12 cellular contexts compared by ENCODE assay signal in genomic region chr19:48913114-48913513, GRCh38. TPM values are rescaled to one million over a fixed set of nuclear protein-coding genes. Genes with fewer than 3 reads are reported as not detected.
A peak's percentile ranks its signal among the peaks of the same experiment; 100 is the strongest.
DNase-seq lines count a peak whose midpoint lies in the region; ATAC-seq, FAIRE-seq and TF ChIP-seq lines count a peak whose summit lies in the region.
"Had no signal": no experiment of that assay in that cellular context is flagged by ENCODE, and none has a peak within 500 bp of the region (broad histone marks: within the 10 kb centered on the region; RNA-seq: fewer than 3 reads in every experiment).

No MANE protein-coding gene starts in this region.

- TF ChIP-seq POLR2A in GM12878 (IDR thresholded peaks at IDR 0.05; ENCODE audit: low read depth, low read length) = no peak

- no peak for TF ChIP-seq RAD21 in GM12878 (IDR thresholded peaks at IDR 0.05; ENCODE audit: insufficient read depth, low read depth, low read length)

- CTCF ChIA-PET in activated CD8-positive, alpha-beta memory T cell treated with anti-CD3 and anti-CD28 coated beads, Interleukin-2, amount 10 ng/mL, durations not matched to agents 7 days and 5 days (lab: Charles Lee) = interaction anchor here (0.9 kb wide), 1 partner anchor 12 kb away, joined by 9 read pairs; no protein-coding TSS in a partner anchor
- CTCF ChIA-PET in GM12878 (lab: Yijun Ruan, JAX) = no interaction called here

- H3K27me3 ChIP-seq in GM12878 (replicated peaks in 1 of 2; ENCODE audit: control insufficient read depth in 2 of 2, insufficient read depth in 2 of 2, low read length in 1 of 2) = no peaks in the 10 kb centered on the region

- H3K79me2 ChIP-seq in GM12878 (ENCODE audit: control insufficient read depth, insufficient read depth, low read length) = no peaks in the 10 kb centered on the region

- H3K9me3 Mint-ChIP-seq in activated CD8-positive, alpha-beta memory T cell treated with anti-CD3 and anti-CD28 coated beads, Interleukin-2, amount 10 ng/mL, durations not matched to agents 7 days and 5 days (ENCODE audit: low read depth) = no peaks in the 10 kb centered on the region

- no peak overlapping the region for H3K4me2 ChIP-seq in GM12878 (ENCODE audit: control insufficient read depth, insufficient read depth)
- H3K4me2 ChIP-seq: KMS-11 had no signal

- no peak for TF ChIP-seq EP300 in GM12878 (IDR thresholded peaks at IDR 0.05; ENCODE audit: borderline replicate concordance in 1 of 2, control insufficient read depth in 1 of 2, low read depth in 2 of 2, low read length in 2 of 2)

- H3K4me1 Mint-ChIP-seq in activated CD8-positive, alpha-beta memory T cell treated with anti-CD3 and anti-CD28 coated beads, Interleukin-2, amount 10 ng/mL, durations not matched to agents 7 days and 5 days = peaks cover 2% of the 10 kb centered on the region

- no peak for DNase-seq in activated CD8-positive, alpha-beta memory T cell treated with anti-CD3 and anti-CD28 coated beads, Interleukin-2, amount 10 ng/mL, durations not matched to agents 7 days and 5 days
- no peak for DNase-seq in activated CD8-positive, alpha-beta memory T cell treated with anti-CD3 and anti-CD28 coated beads, Interleukin-2, amount 50 U/mL, for 48 hours
- peak; percentile 50 for DNase-seq in M059J (ENCODE audit: low read depth)
- no peak for DNase-seq in GM12878 (ENCODE audit: low read depth, low spot score)
- peak; percentile 34 for DNase-seq in stimulated activated CD8-positive, alpha-beta memory T cell treated with anti-CD3 and anti-CD28 coated beads, Interleukin-4, amount 100 ng/mL, for 48 hours
- DNase-seq in putamen (ENCODE audit: low spot score) = no peak
- no peak for DNase-seq in DMS79 treated with DMSO at 0.1 percent for 48 hours (lab: John Stamatoyannopoulos, UW)
- DNase-seq: stimulated activated CD4-positive, alpha-beta T cell treated with anti-CD3 and anti-CD28 coated beads, Interleukin-1b, Interleukin-23, amount 100 ng/mL, for 48 hours; substantia nigra had no signal

- no peaks in the 10 kb centered on the region for H3K27me3 Mint-ChIP-seq in activated CD8-positive, alpha-beta memory T cell treated with anti-CD3 and anti-CD28 coated beads, Interleukin-2, amount 10 ng/mL, durations not matched to agents 7 days and 5 days

- H3K4me3 ChIP-seq in GM12878 = no peak overlapping the region

- POLR2A ChIA-PET in GM12878 (lab: Charles Lee) = no interaction called here

- no TSS peak for BruUV-seq in GM12878 (replicated peaks; lab: Mats Ljungman, UMichigan)

- peaks cover 50% of the 10 kb centered on the region for H3K36me3 Mint-ChIP-seq in activated CD8-positive, alpha-beta memory T cell treated with anti-CD3 and anti-CD28 coated beads, Interleukin-2, amount 10 ng/mL, durations not matched to agents 7 days and 5 days

- peaks cover 10 to 25% of the 10 kb centered on the region in 2 experiments for H3K36me3 ChIP-seq in GM12878 (ENCODE audit: control insufficient read depth in 2 of 2, insufficient read depth in 2 of 2, low read length in 1 of 2)

- H3K4me3 Mint-ChIP-seq in activated CD8-positive, alpha-beta memory T cell treated with anti-CD3 and anti-CD28 coated beads, Interleukin-2, amount 10 ng/mL, durations not matched to agents 7 days and 5 days = no peak overlapping the region

- TF ChIP-seq CTCF in GM12878 (IDR thresholded peaks at IDR 0.05 in 2 of 3, conservative IDR thresholded peaks at IDR 0.05 in 1 of 3; ENCODE audit: control insufficient read depth in 2 of 3, extremely low read depth in 1 of 3, insufficient read depth in 1 of 3, low read depth in 3 of 3, low read length in 3 of 3) = no peak

- RAD21 ChIA-PET in GM12878 (lab: Charles Lee; ENCODE audit: unreplicated experiment) = no interaction called here

- intact Hi-C loops in GM12878 (cut with micrococcal nuclease; ENCODE audit: unreplicated experiment) = no loop called here

- no peak for FAIRE-seq in GM12878 (lab: Jason Lieb, UNC)

- no peaks in the 10 kb centered on the region; the same call in 1 of the 3 replicates for H3K9me3 ChIP-seq in GM12878 (replicated peaks; ENCODE audit: control insufficient read depth, insufficient read depth, low read length)

- in situ Hi-C loops in GM12878 (cut with MboI) = no loop called here

- H3K4me1 ChIP-seq in GM12878 (ENCODE audit: control insufficient read depth, insufficient read depth, low read length) = peaks cover 11% of the 10 kb centered on the region

- no peak overlapping the region for H3K9ac ChIP-seq in GM12878 (ENCODE audit: control insufficient read depth, insufficient read depth, low read length)
- H3K9ac ChIP-seq: KMS-11 had no signal

- no peaks in the 10 kb centered on the region for H4K20me1 ChIP-seq in GM12878 (ENCODE audit: control insufficient read depth, insufficient read depth)

- SMC1A ChIA-PET in GM12878 (lab: Charles Lee; ENCODE audit: uncharacterized antibody, unreplicated experiment) = interaction anchor here (1.2 kb wide), 1 partner anchor 12 kb away, joined by 4 read pairs; no protein-coding TSS in a partner anchor

- 98% methylated on average over 7 of the region's 7 CpGs for WGBS in GM12878 (ENCODE audit: insufficient coverage, insufficient replicate concordance, low lambda C conversion rate, missing lambda C conversion rate)

- no peak overlapping the region for H2AFZ ChIP-seq in GM12878 (ENCODE audit: control insufficient read depth, low read depth, low read length)

- no peak overlapping the region for H3K27ac Mint-ChIP-seq in activated CD8-positive, alpha-beta memory T cell treated with anti-CD3 and anti-CD28 coated beads, Interleukin-2, amount 10 ng/mL, durations not matched to agents 7 days and 5 days

- peak; percentile 69 for ATAC-seq in activated CD8-positive, alpha-beta memory T cell treated with anti-CD3 and anti-CD28 coated beads, Interleukin-2, amount 10 ng/mL, durations not matched to agents 7 days and 5 days
- ATAC-seq in GM12878 = peak; percentile 73
- no peak for ATAC-seq in HG02970 (IDR thresholded peaks at IDR 0.05; ENCODE audit: low FRiP score, unreplicated experiment)

- H3K27ac ChIP-seq in GM12878 (ENCODE audit: control insufficient read depth, insufficient read depth) = no peak overlapping the region
- H3K27ac ChIP-seq: C4-2B, KMS-11 had no signal

RNA-seq across cellular contexts. Expression of gene NUCB1, which starts 13.0 kb away (rescaled TPM):
- total RNA-seq in activated CD8-positive, alpha-beta memory T cell treated with anti-CD3 and anti-CD28 coated beads, Interleukin-2, amount 10 ng/mL, durations not matched to agents 7 days and 5 days = 100 to 1,000 TPM; 185 to 226 TPM
- 236 and 301 TPM in 2 replicates for total RNA-seq in M059J (2014; rRNA removed; shearing (Covaris generic))
- 118 and 121 TPM in 2 replicates for total RNA-seq in GM12878 (2013; cell fraction: nucleolus; rRNA removed)
- total RNA-seq in GM12878 (2014; rRNA removed) = 41.8 and 48.6 TPM in 2 replicates
- 31.7 and 33.0 TPM in 2 replicates for total RNA-seq in GM12878 (2014; rRNA removed; fragmentation: Illumina TruSeq; extraction: Trizol)
- 80.2 and 82.4 TPM in 2 replicates for total RNA-seq in GM12878 (2021)
- polyA plus RNA-seq in GM12878 (2011; ENCODE audit: low read depth) = 41.2 TPM
- polyA plus RNA-seq in GM12878 (2011; rRNA removed) = 19.3 and 40.3 TPM in 2 replicates
- 53.1 and 63.0 TPM in 2 replicates for polyA plus RNA-seq in GM12878 (2011; cell fraction: cytosol; rRNA removed)
- 77.6 and 86.5 TPM in 2 replicates for polyA plus RNA-seq in GM12878 (2011; cell fraction: nucleus; rRNA removed)
- polyA plus RNA-seq in GM12878 (2012) = 97.8 and 107 TPM in 2 replicates
- 13.9 and 32.5 TPM in 2 replicates for polyA plus RNA-seq in GM12878 (2014; fragmentation: Illumina TruSeq; extraction: Trizol)
- 1 to 10 TPM; 1.8 to 3.2 TPM for polyA plus RNA-seq in GM12878 (2014; fragmentation: Nextera tagmentation; extraction: Ambion mirVana)
- 77.7 and 94.2 TPM in 2 replicates for polyA plus RNA-seq in GM12878 (2014; rRNA removed)
- polyA plus RNA-seq in GM12878 (2016; fragmentation: Nextera tagmentation; extraction: Ambion mirVana) = 100 to 1,000 TPM; 112 TPM
- 14.6 and 32.7 TPM in 2 replicates for polyA minus RNA-seq in GM12878 (2011; rRNA and poly(A)+ RNA removed)
- 16.6 and 18.4 TPM in 2 replicates for polyA minus RNA-seq in GM12878 (2011; cell fraction: cytosol; rRNA and poly(A)+ RNA removed)
- 15.7 and 20.2 TPM in 2 replicates for polyA minus RNA-seq in GM12878 (2011; cell fraction: nucleus; rRNA and poly(A)+ RNA removed)

RNA-seq across cellular contexts. Expression of gene TULP2, which starts 14.6 kb away (rescaled TPM):
- total RNA-seq in activated CD8-positive, alpha-beta memory T cell treated with anti-CD3 and anti-CD28 coated beads, Interleukin-2, amount 10 ng/mL, durations not matched to agents 7 days and 5 days = under 1 TPM in 1 of 2 experiments, not detected in 1; 0.47 TPM
- not detected in 2 replicates for total RNA-seq in M059J (2014; rRNA removed; shearing (Covaris generic))
- total RNA-seq in GM12878 (2013; cell fraction: nucleolus; rRNA removed) = 0.64 and 1.1 TPM in 2 replicates
- total RNA-seq in GM12878 (2014; rRNA removed) (0.49 and 0.56 TPM in 2 replicates), GM12878 (2014; rRNA removed; fragmentation: Illumina TruSeq; extraction: Trizol) (0.14 and 0.22 TPM in 2 replicates), GM12878 (2021) (0.82 and 1.2 TPM in 2 replicates)
- 0.28 TPM for polyA plus RNA-seq in GM12878 (2011; ENCODE audit: low read depth)
- polyA plus RNA-seq in GM12878 (2011; rRNA removed) (0.26 and 0.45 TPM in 2 replicates), GM12878 (2014; fragmentation: Illumina TruSeq; extraction: Trizol) (0.31 and 0.57 TPM in 2 replicates), GM12878 (2014; fragmentation: Nextera tagmentation; extraction: Ambion mirVana) (under 1 TPM in 1 of 2 experiments, not detected in 1; 0.62 TPM), GM12878 (2014; rRNA removed) (0.69 and 1.5 TPM in 2 replicates), GM12878 (2016; fragmentation: Nextera tagmentation; extraction: Ambion mirVana) (under 1 TPM; 0.17 to 0.18 TPM)
- 0.28 and 0.51 TPM in 2 replicates for polyA plus RNA-seq in GM12878 (2011; cell fraction: cytosol; rRNA removed)
- polyA plus RNA-seq in GM12878 (2011; cell fraction: nucleus; rRNA removed) = 0.19 and 0.40 TPM in 2 replicates
- polyA plus RNA-seq in GM12878 (2012) = 0.70 and 0.84 TPM in 2 replicates
- polyA minus RNA-seq in GM12878 (2011; rRNA and poly(A)+ RNA removed) = 0.15 and 0.52 TPM in 2 replicates
- polyA minus RNA-seq in GM12878 (2011; cell fraction: cytosol; rRNA and poly(A)+ RNA removed) = not detected in 2 replicates
- polyA minus RNA-seq in GM12878 (2011; cell fraction: nucleus; rRNA and poly(A)+ RNA removed) = 0.12 TPM in 1 of 2 replicates, not detected in the other

RNA-seq across cellular contexts. Expression of gene DHDH, which starts 20.4 kb away (rescaled TPM):
- 1 to 10 TPM in 1 of 2 experiments, under 1 TPM in 1; 0.96 to 1.1 TPM for total RNA-seq in activated CD8-positive, alpha-beta memory T cell treated with anti-CD3 and anti-CD28 coated beads, Interleukin-2, amount 10 ng/mL, durations not matched to agents 7 days and 5 days
- 0.15 TPM in 1 of 2 replicates, not detected in the other for total RNA-seq in M059J (2014; rRNA removed; shearing (Covaris generic))
- total RNA-seq in GM12878 (2013; cell fraction: nucleolus; rRNA removed) = not detected in 2 replicates
- not detected in 2 replicates for total RNA-seq in GM12878 (2014; rRNA removed)
- not detected in 2 replicates for total RNA-seq in GM12878 (2014; rRNA removed; fragmentation: Illumina TruSeq; extraction: Trizol)
- not detected in 2 replicates for total RNA-seq in GM12878 (2021)
- polyA plus RNA-seq in GM12878 (2011; ENCODE audit: low read depth) = not detected
- polyA plus RNA-seq in GM12878 (2011; rRNA removed) = 0.15 and 0.23 TPM in 2 replicates
- 0.25 and 0.28 TPM in 2 replicates for polyA plus RNA-seq in GM12878 (2011; cell fraction: cytosol; rRNA removed)
- 0.16 and 0.26 TPM in 2 replicates for polyA plus RNA-seq in GM12878 (2011; cell fraction: nucleus; rRNA removed)
- polyA plus RNA-seq in GM12878 (2012) = 1.1 and 1.2 TPM in 2 replicates
- polyA plus RNA-seq in GM12878 (2014; fragmentation: Illumina TruSeq; extraction: Trizol) = not detected in 2 replicates
- under 1 TPM in 1 of 2 experiments, not detected in 1; 0.13 TPM for polyA plus RNA-seq in GM12878 (2014; fragmentation: Nextera tagmentation; extraction: Ambion mirVana)
- polyA plus RNA-seq in GM12878 (2014; rRNA removed) = 0.19 TPM in 1 of 2 replicates, not detected in the other
- polyA plus RNA-seq in GM12878 (2016; fragmentation: Nextera tagmentation; extraction: Ambion mirVana) = under 1 TPM in 1 of 2 experiments, not detected in 1; 0.21 TPM
- not detected in 2 replicates for polyA minus RNA-seq in GM12878 (2011; rRNA and poly(A)+ RNA removed)
- not detected in 2 replicates for polyA minus RNA-seq in GM12878 (2011; cell fraction: cytosol; rRNA and poly(A)+ RNA removed)
- not detected in 2 replicates for polyA minus RNA-seq in GM12878 (2011; cell fraction: nucleus; rRNA and poly(A)+ RNA removed)

RNA-seq across cellular contexts. Expression of gene PPP1R15A, which starts 40.9 kb away (rescaled TPM):
- total RNA-seq in activated CD8-positive, alpha-beta memory T cell treated with anti-CD3 and anti-CD28 coated beads, Interleukin-2, amount 10 ng/mL, durations not matched to agents 7 days and 5 days = 10 to 100 TPM; 32.1 to 89.7 TPM
- 31.1 and 40.5 TPM in 2 replicates for total RNA-seq in M059J (2014; rRNA removed; shearing (Covaris generic))
- 90.5 and 94.5 TPM in 2 replicates for total RNA-seq in GM12878 (2013; cell fraction: nucleolus; rRNA removed)
- total RNA-seq in GM12878 (2014; rRNA removed) (23.9 and 26.3 TPM in 2 replicates), GM12878 (2014; rRNA removed; fragmentation: Illumina TruSeq; extraction: Trizol) (21.0 and 22.2 TPM in 2 replicates), GM12878 (2021) (30.0 and 30.6 TPM in 2 replicates)
- polyA plus RNA-seq in GM12878 (2011; ENCODE audit: low read depth) = 32.8 TPM
- polyA plus RNA-seq in GM12878 (2011; rRNA removed) (18.6 and 19.1 TPM in 2 replicates), GM12878 (2014; fragmentation: Illumina TruSeq; extraction: Trizol) (28.0 and 29.9 TPM in 2 replicates), GM12878 (2014; fragmentation: Nextera tagmentation; extraction: Ambion mirVana) (under 1 TPM; 0.68 to 0.90 TPM), GM12878 (2014; rRNA removed) (28.5 and 29.0 TPM in 2 replicates), GM12878 (2016; fragmentation: Nextera tagmentation; extraction: Ambion mirVana) (10 to 100 TPM; 44.1 to 50.8 TPM)
- 16.9 and 21.8 TPM in 2 replicates for polyA plus RNA-seq in GM12878 (2011; cell fraction: cytosol; rRNA removed)
- polyA plus RNA-seq in GM12878 (2011; cell fraction: nucleus; rRNA removed) = 34.4 and 42.1 TPM in 2 replicates
- polyA plus RNA-seq in GM12878 (2012) = 64.8 and 69.0 TPM in 2 replicates
- polyA minus RNA-seq in GM12878 (2011; rRNA and poly(A)+ RNA removed) = 11.3 and 16.8 TPM in 2 replicates
- polyA minus RNA-seq in GM12878 (2011; cell fraction: cytosol; rRNA and poly(A)+ RNA removed) = 7.4 and 12.2 TPM in 2 replicates
- polyA minus RNA-seq in GM12878 (2011; cell fraction: nucleus; rRNA and poly(A)+ RNA removed) = 19.8 and 24.3 TPM in 2 replicates

RNA-seq across cellular contexts. Expression of gene BAX, which starts 41.6 kb away (rescaled TPM):
- total RNA-seq in activated CD8-positive, alpha-beta memory T cell treated with anti-CD3 and anti-CD28 coated beads, Interleukin-2, amount 10 ng/mL, durations not matched to agents 7 days and 5 days = 100 to 1,000 TPM; 359 to 377 TPM
- total RNA-seq in M059J (2014; rRNA removed; shearing (Covaris generic)) = 97.7 and 101 TPM in 2 replicates
- total RNA-seq in GM12878 (2013; cell fraction: nucleolus; rRNA removed) = 45.7 and 48.8 TPM in 2 replicates
- total RNA-seq in GM12878 (2014; rRNA removed) (114 and 119 TPM in 2 replicates), GM12878 (2014; rRNA removed; fragmentation: Illumina TruSeq; extraction: Trizol) (73.1 and 73.4 TPM in 2 replicates), GM12878 (2021) (221 and 223 TPM in 2 replicates)
- 270 TPM for polyA plus RNA-seq in GM12878 (2011; ENCODE audit: low read depth)
- polyA plus RNA-seq in GM12878 (2011; rRNA removed) (104 and 163 TPM in 2 replicates), GM12878 (2014; fragmentation: Illumina TruSeq; extraction: Trizol) (61.4 and 122 TPM in 2 replicates), GM12878 (2014; fragmentation: Nextera tagmentation; extraction: Ambion mirVana) (10 to 100 TPM in 1 of 2 experiments, 1 to 10 TPM in 1; 7.2 to 15.3 TPM), GM12878 (2014; rRNA removed) (205 and 237 TPM in 2 replicates), GM12878 (2016; fragmentation: Nextera tagmentation; extraction: Ambion mirVana) (100 to 1,000 TPM; 152 to 164 TPM)
- polyA plus RNA-seq in GM12878 (2011; cell fraction: cytosol; rRNA removed) = 226 and 231 TPM in 2 replicates
- 190 and 218 TPM in 2 replicates for polyA plus RNA-seq in GM12878 (2011; cell fraction: nucleus; rRNA removed)
- polyA plus RNA-seq in GM12878 (2012) = 155 and 219 TPM in 2 replicates
- 47.0 and 93.4 TPM in 2 replicates for polyA minus RNA-seq in GM12878 (2011; rRNA and poly(A)+ RNA removed)
- 68.7 and 69.7 TPM in 2 replicates for polyA minus RNA-seq in GM12878 (2011; cell fraction: cytosol; rRNA and poly(A)+ RNA removed)
- polyA minus RNA-seq in GM12878 (2011; cell fraction: nucleus; rRNA and poly(A)+ RNA removed) = 66.3 and 104 TPM in 2 replicates

Comparison
In these comparisons a context has a peak if more than half of its experiments do, and no peak if none do; other contexts are left out.
1. DNase-seq: peak in M059J (single experiment) and stimulated activated CD8-positive, alpha-beta memory T cell treated with anti-CD3 and anti-CD28 coated beads, Interleukin-4, amount 100 ng/mL, for 48 hours (single experiment); none in activated CD8-positive, alpha-beta memory T cell treated with anti-CD3 and anti-CD28 coated beads, Interleukin-2, amount 10 ng/mL, durations not matched to agents 7 days and 5 days (single experiment), activated CD8-positive, alpha-beta memory T cell treated with anti-CD3 and anti-CD28 coated beads, Interleukin-2, amount 50 U/mL, for 48 hours (single experiment), GM12878 (single experiment), putamen (single experiment) and DMS79 treated with DMSO at 0.1 percent for 48 hours (single experiment).